15 cellular contexts compared by ENCODE assay signal in the genomic region with DNA sequence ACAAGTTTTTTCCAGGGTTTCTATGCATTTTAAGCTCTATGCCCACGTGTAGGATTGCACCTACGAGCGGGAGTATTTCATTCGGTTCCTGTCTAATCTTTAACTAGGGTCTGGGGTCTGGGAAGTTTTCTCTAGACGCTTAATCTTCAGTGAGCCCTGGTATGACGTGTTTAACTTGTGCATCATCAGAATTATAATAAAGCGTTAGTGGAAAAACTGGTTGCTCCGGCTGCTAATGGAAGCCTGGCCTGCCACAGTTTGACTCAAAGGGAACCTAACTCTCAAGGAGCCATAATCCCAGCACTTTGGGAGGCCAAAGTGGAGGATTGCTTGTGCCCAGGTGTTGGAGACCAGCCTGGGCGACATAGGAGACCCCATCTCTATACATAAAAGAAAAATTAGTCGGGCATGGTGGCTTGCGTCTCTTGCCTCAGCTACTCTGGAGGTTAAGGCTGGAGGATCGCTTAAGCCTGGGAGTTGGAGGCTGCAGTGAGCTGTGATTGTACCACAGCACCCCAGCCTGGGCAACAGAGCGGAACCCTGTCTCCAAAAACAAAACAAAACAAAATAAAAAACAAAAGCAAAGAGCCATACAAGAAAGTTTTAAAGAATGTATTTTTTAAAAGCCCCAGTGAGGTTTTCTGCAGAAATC. TPM values are rescaled to one million over a fixed set of nuclear protein-coding genes. Genes with fewer than 3 reads are reported as not detected.
DNase-seq lines count a peak whose midpoint lies in the region; ATAC-seq and TF ChIP-seq lines count a peak whose summit lies in the region.
"Had no signal": no experiment of that assay in that cellular context is flagged by ENCODE, and none has a peak within 500 bp of the region (broad histone marks: within the 10 kb centered on the region; RNA-seq: fewer than 3 reads in every experiment).

No MANE protein-coding gene starts in this region.

- H3K4me3 ChIP-seq in iPS-18a (ENCODE audit: low read length) = no peak overlapping the region
- no peak overlapping the region for H3K4me3 ChIP-seq in neuronal stem cell (ENCODE audit: low read length in 2 of 2)
- no peak overlapping the region for H3K4me3 ChIP-seq in BE2C (ENCODE audit: low read depth, low read length)
- no peak overlapping the region for H3K4me3 ChIP-seq in lower leg skin (ENCODE audit: low read depth, poor library complexity, severe bottlenecking)
- H3K4me3 ChIP-seq: tibial artery had no signal

- DNase-seq in COLO668 (lab: John Stamatoyannopoulos, UW; ENCODE audit: unreplicated experiment) = peak; percentile 19
- peak; percentile 75 for DNase-seq in NCI-H526 treated with DMSO at 0.1 percent for 48 hours (lab: John Stamatoyannopoulos, UW)
- no peak for DNase-seq in neuronal stem cell (ENCODE audit: low spot score)
- DNase-seq in BE2C = no peak
- DNase-seq in lower leg skin (ENCODE audit: low spot score in 2 of 2) = no peak
- DNase-seq in NCI-H1436 treated with DMSO at 0.1 percent for 48 hours (lab: John Stamatoyannopoulos, UW) = no peak
- DNase-seq: activated CD4-positive, alpha-beta T cell treated with anti-CD3 and anti-CD28 coated beads for 48 hours; activated T-cell treated with anti-CD3 and anti-CD28 coated beads, Interleukin-2, amount 50 U/mL, for 72 hours; DND-41; effector CD4-positive, alpha-beta T cell; left cardiac atrium; NCI-H524 treated with DMSO at 0.1 percent for 48 hours; tibial artery had no signal

- no peak overlapping the region for H3K14ac ChIP-seq in neuronal stem cell (ENCODE audit: low read length)

- H3K4me1 ChIP-seq in iPS-18a (ENCODE audit: control insufficient read depth, low read depth, low read length) (peaks cover 24% of the 10 kb centered on the region), neuronal stem cell (ENCODE audit: control insufficient read depth in 2 of 2, insufficient read depth in 1 of 2, low read depth in 1 of 2, low read length in 2 of 2) (peaks cover 2 to 12% of the 10 kb centered on the region in 2 donors), BE2C (no peaks in the 10 kb centered on the region)

- H2BK5ac ChIP-seq in neuronal stem cell (ENCODE audit: low read length) = no peak overlapping the region

- intact Hi-C loops in lower leg skin (cut with DNase I; ENCODE audit: low total_unique reads) = no loop called here

- H2BK120ac ChIP-seq in neuronal stem cell (ENCODE audit: low read depth, low read length) = no peak overlapping the region

- H2AK5ac ChIP-seq in neuronal stem cell (ENCODE audit: low read depth, low read length) = no peak overlapping the region

- H4K8ac ChIP-seq in neuronal stem cell (ENCODE audit: low read depth, low read length) = no peak overlapping the region

- H3K4me2 ChIP-seq in neuronal stem cell (ENCODE audit: insufficient read depth, low read length, poor library complexity, severe bottlenecking) = no peak overlapping the region

- no peak for ATAC-seq in GM18498 (IDR thresholded peaks at IDR 0.05; ENCODE audit: unreplicated experiment)

- H3K4ac ChIP-seq in neuronal stem cell (ENCODE audit: low read length) = no peak overlapping the region

- TF ChIP-seq CTCF in BE2C (IDR thresholded peaks at IDR 0.05; ENCODE audit: low read depth, low read length) = no peak
- no peak for TF ChIP-seq CTCF in lower leg skin (IDR thresholded peaks at IDR 0.05)

- no peaks in the 10 kb centered on the region for H3K27me3 ChIP-seq in iPS-18a (ENCODE audit: control insufficient read depth, insufficient read depth, low read length)
- no peaks in the 10 kb centered on the region for H3K27me3 ChIP-seq in neuronal stem cell (ENCODE audit: control insufficient read depth in 3 of 3, insufficient read depth in 3 of 3, low read depth in 1 of 3, low read length in 3 of 3)
- no peaks in the 10 kb centered on the region for H3K27me3 ChIP-seq in BE2C
- H3K27me3 ChIP-seq: tibial artery had no signal

- no peak overlapping the region for H4K91ac ChIP-seq in neuronal stem cell (ENCODE audit: low read depth, low read length, poor library complexity)

- no peak overlapping the region for H3K23ac ChIP-seq in neuronal stem cell (ENCODE audit: low read depth, low read length, poor library complexity)

- no CpG with 5 or more reads among the region's 13 CpGs for WGBS in neuronal stem cell (ENCODE audit: extremely low coverage in 2 of 2, insufficient read length in 2 of 2, insufficient replicate concordance in 1 of 2), 2 donors
- WGBS in lower leg skin, 2 donors = 56 to 66% methylated on average over 11 to 13 of the region's 13 CpGs

- peak overlapping the region; percentile 88 for H3K27ac ChIP-seq in iPS-18a (ENCODE audit: low read length)
- no peak overlapping the region for H3K27ac ChIP-seq in neuronal stem cell (replicated peaks; ENCODE audit: low read length)
- H3K27ac ChIP-seq: tibial artery had no signal

- peak overlapping the region; percentile 43 for H3K9ac ChIP-seq in iPS-18a (ENCODE audit: low read length)
- no peak overlapping the region for H3K9ac ChIP-seq in neuronal stem cell (ENCODE audit: low read depth, low read length, poor library complexity)

- no peak for TF ChIP-seq POLR2A in lower leg skin (IDR thresholded peaks at IDR 0.05)

- no peak overlapping the region for H2BK15ac ChIP-seq in neuronal stem cell (ENCODE audit: low read length)

- H2BK12ac ChIP-seq in neuronal stem cell (ENCODE audit: low read length) = no peak overlapping the region

- H3K9me3 ChIP-seq in iPS-18a (ENCODE audit: control insufficient read depth, low read depth, low read length) = no peaks in the 10 kb centered on the region
- H3K9me3 ChIP-seq in neuronal stem cell (replicated peaks in 1 of 2; ENCODE audit: control insufficient read depth in 2 of 2, insufficient read depth in 1 of 2, low read depth in 1 of 2, low read length in 2 of 2) = peaks cover 3 to 4% of the 10 kb centered on the region in 2 donors
- no peaks in the 10 kb centered on the region for H3K9me3 ChIP-seq in BE2C

- H2AFZ ChIP-seq in neuronal stem cell (ENCODE audit: low read length) = peak overlapping the region; percentile 1

- H3K36me3 ChIP-seq in iPS-18a (ENCODE audit: control insufficient read depth, low read depth, low read length) = no peaks in the 10 kb centered on the region
- no peaks in the 10 kb centered on the region for H3K36me3 ChIP-seq in neuronal stem cell (replicated peaks in 1 of 2; ENCODE audit: control insufficient read depth in 2 of 2, insufficient read depth in 2 of 2, low read length in 2 of 2)
- no peaks in the 10 kb centered on the region for H3K36me3 ChIP-seq in BE2C
- H3K36me3 ChIP-seq: tibial artery had no signal

- no peak overlapping the region for H3K18ac ChIP-seq in neuronal stem cell (ENCODE audit: low read length)

- H3K79me1 ChIP-seq in neuronal stem cell (ENCODE audit: low read depth, low read length) = no peaks in the 10 kb centered on the region

RNA-seq across cellular contexts. Expression of a gene that starts 30.2 kb away (rescaled TPM):
- 2.0 TPM for polyA plus RNA-seq in neuronal stem cell (2013, experiment 1 of 2)
- 2.3 TPM for polyA plus RNA-seq in neuronal stem cell (2013, experiment 2 of 2)
- polyA plus RNA-seq in BE2C (2012; ENCODE audit: insufficient read depth, insufficient read length, low read depth) = 4.2 TPM
- total RNA-seq in lower leg skin = 10 to 100 TPM in 3 of 4 donors, 1 to 10 TPM in 1; 8.9 to 17.3 (median 15.7) TPM

Comparison
In these comparisons a context has a peak if more than half of its experiments do, and no peak if none do; other contexts are left out.
1. DNase-seq: peak in COLO668 (single experiment) and NCI-H526 treated with DMSO at 0.1 percent for 48 hours (single experiment); none in neuronal stem cell (single experiment), BE2C (single experiment), lower leg skin (0 of 2) and NCI-H1436 treated with DMSO at 0.1 percent for 48 hours (single experiment).